Comparison of ENCODE assay signal across 8 cellular contexts in genomic region chr1:155208406-155208655, GRCh38. TPM values are rescaled to one million over a fixed set of nuclear protein-coding genes. Genes with fewer than 3 reads are reported as not detected.
DNase-seq lines count a peak whose midpoint lies in the region; ATAC-seq and TF ChIP-seq lines count a peak whose summit lies in the region.

No MANE protein-coding gene starts in this region.

- peaks cover 26% of the 10 kb centered on the region for H3K4me1 Mint-ChIP-seq in activated naive CD4-positive, alpha-beta T cell treated with anti-CD3 and anti-CD28 coated beads, Interleukin-2, amount 50 U/mL, for 24 hours

- H3K36me3 ChIP-seq in ascending aorta, result peaks cover 5 to 6% of the 10 kb centered on the region in 2 donors
- H3K36me3 ChIP-seq in lung (ENCODE audit: control insufficient read depth in 2 of 2, insufficient read depth in 2 of 2, low read length in 2 of 2), result peaks cover 0 to 8% of the 10 kb centered on the region in 2 donors
- no peaks in the 10 kb centered on the region for H3K36me3 ChIP-seq in urinary bladder (ENCODE audit: insufficient read depth)

- no peaks in the 10 kb centered on the region for H3K36me3 Mint-ChIP-seq in activated naive CD4-positive, alpha-beta T cell treated with anti-CD3 and anti-CD28 coated beads, Interleukin-2, amount 50 U/mL, for 24 hours

- no peak for ATAC-seq in lung (ENCODE audit: insufficient read depth, low FRiP score)
- ATAC-seq in GM18868 (IDR thresholded peaks at IDR 0.05; ENCODE audit: unreplicated experiment), result no peak
- ATAC-seq in GM19324 (IDR thresholded peaks at IDR 0.05; ENCODE audit: low FRiP score, unreplicated experiment), result no peak

- no peaks in the 10 kb centered on the region for H3K27me3 Mint-ChIP-seq in activated naive CD4-positive, alpha-beta T cell treated with anti-CD3 and anti-CD28 coated beads, Interleukin-2, amount 50 U/mL, for 24 hours

- DNase-seq in activated naive CD4-positive, alpha-beta T cell treated with anti-CD3 and anti-CD28 coated beads, Interleukin-2, amount 50 U/mL, for 16 hours, result no peak
- DNase-seq in ascending aorta (ENCODE audit: low spot score in 2 of 2), result no peak
- DNase-seq in lung (ENCODE audit: low spot score), result no peak
- DNase-seq in AG20443 (ENCODE audit: low spot score), result no peak

- no peaks in the 10 kb centered on the region for H3K9me3 ChIP-seq in ascending aorta
- no peaks in the 10 kb centered on the region for H3K9me3 ChIP-seq in lung (ENCODE audit: control insufficient read depth in 2 of 2, insufficient read depth in 1 of 2, low read length in 1 of 2)

- no peaks in the 10 kb centered on the region for H3K27me3 ChIP-seq in ascending aorta
- no peaks in the 10 kb centered on the region for H3K27me3 ChIP-seq in lung (ENCODE audit: control insufficient read depth, insufficient read depth)

- H3K4me3 ChIP-seq in ascending aorta, result peak overlapping the region; percentile 77 to 79
- no peak overlapping the region for H3K4me3 ChIP-seq in lung
- H3K4me3 ChIP-seq in urinary bladder (ENCODE audit: low read depth, low read length), result peak overlapping the region; percentile 66

- H3K4me3 Mint-ChIP-seq in activated naive CD4-positive, alpha-beta T cell treated with anti-CD3 and anti-CD28 coated beads, Interleukin-2, amount 50 U/mL, for 24 hours, result peak overlapping the region; percentile 89

- intact Hi-C loops in ascending aorta (cut with DNase I), result loop anchor here (1.0 to 2.0 kb wide), 3 partner anchors 15 to 114 kb away; no protein-coding TSS in a partner anchor

- peak overlapping the region; percentile 89 for H3K27ac Mint-ChIP-seq in activated naive CD4-positive, alpha-beta T cell treated with anti-CD3 and anti-CD28 coated beads, Interleukin-2, amount 50 U/mL, for 24 hours

- 0% methylated on average over 10 to 11 of the region's 11 CpGs for WGBS in lung, 2 donors
- under 1% methylated on average over 11 of the region's 11 CpGs for whole genome bisulfite sequencing in urinary bladder

- TF ChIP-seq CTCF in ascending aorta (IDR thresholded peaks at IDR 0.05) (no peak), lung (IDR thresholded peaks at IDR 0.05; ENCODE audit: control extremely low read depth, extremely low read depth) (no peak)

- no peaks in the 10 kb centered on the region for H3K9me3 Mint-ChIP-seq in activated naive CD4-positive, alpha-beta T cell treated with anti-CD3 and anti-CD28 coated beads, Interleukin-2, amount 50 U/mL, for 24 hours

- H3K27ac ChIP-seq in ascending aorta, result peak overlapping the region; percentile 99 to 100
- peak overlapping the region; percentile 90 to 99 for H3K27ac ChIP-seq in lung (ENCODE audit: low read depth in 1 of 2, low read length in 1 of 2)
- H3K27ac ChIP-seq in urinary bladder (ENCODE audit: low read depth), result peak overlapping the region; percentile 93

- H3K4me1 ChIP-seq in ascending aorta (peaks cover 7 to 27% of the 10 kb centered on the region in 2 donors), lung (ENCODE audit: control insufficient read depth in 2 of 2, insufficient read depth in 2 of 2, low read length in 2 of 2) (peaks cover 0 to 6% of the 10 kb centered on the region in 2 donors), urinary bladder (ENCODE audit: insufficient read depth) (no peaks in the 10 kb centered on the region)

RNA-seq across cellular contexts. Expression of gene MTX1, which starts 0.2 kb away (rescaled TPM):
- 23.9 TPM for total RNA-seq in ascending aorta
- 10 to 100 TPM; 25.6 to 46.7 TPM for total RNA-seq in lung
- 10 to 100 TPM; 69.9 to 72.1 TPM for polyA plus RNA-seq in lung
- total RNA-seq in urinary bladder, result 13.6 TPM
- 40.2 TPM for polyA plus RNA-seq in urinary bladder

RNA-seq across cellular contexts. Expression of gene THBS3, which starts 0.6 kb away (rescaled TPM):
- total RNA-seq in ascending aorta (40.3 TPM), lung (10 to 100 TPM; 26.6 to 33.1 TPM), urinary bladder (57.2 TPM)
- polyA plus RNA-seq in lung (10 to 100 TPM; 11.4 to 22.1 TPM), urinary bladder (24.5 TPM)

RNA-seq across cellular contexts. Expression of gene TRIM46, which starts 34.7 kb away (rescaled TPM):
- total RNA-seq in ascending aorta, result not detected
- under 1 TPM; 0.60 to 0.71 TPM for total RNA-seq in lung
- under 1 TPM; 0.26 to 0.31 TPM for polyA plus RNA-seq in lung
- total RNA-seq in urinary bladder, result 0.85 TPM
- polyA plus RNA-seq in urinary bladder, result 1.1 TPM

RNA-seq across cellular contexts. Expression of gene KRTCAP2, which starts 35.2 kb away (rescaled TPM):
- total RNA-seq in ascending aorta, result 146 TPM
- 100 to 1,000 TPM in 1 of 2 donors, 10 to 100 TPM in 1; 58.2 to 162 TPM for total RNA-seq in lung
- 100 to 1,000 TPM; 218 to 592 TPM for polyA plus RNA-seq in lung
- total RNA-seq in urinary bladder, result 53.0 TPM
- 266 TPM for polyA plus RNA-seq in urinary bladder

RNA-seq across cellular contexts. Expression of gene ENTREP3, which starts 47.0 kb away (rescaled TPM):
- total RNA-seq in ascending aorta (34.5 TPM), lung (10 to 100 TPM in 1 of 2 donors, 1 to 10 TPM in 1; 9.0 to 28.7 TPM), urinary bladder (2.6 TPM)
- polyA plus RNA-seq in lung (10 to 100 TPM in 1 of 2 donors, 1 to 10 TPM in 1; 8.4 to 16.8 TPM), urinary bladder (37.8 TPM)
